Comparison of ENCODE assay signal across 19 cellular contexts in genomic region chr1:68723791-68724190, GRCh38.
DNase-seq lines count a peak whose midpoint lies in the region; ATAC-seq and TF ChIP-seq lines count a peak whose summit lies in the region.
"Had no signal": no experiment of that assay in that cellular context is flagged by ENCODE, and none has a peak within 500 bp of the region (broad histone marks: within the 10 kb centered on the region; RNA-seq: fewer than 3 reads in every experiment).

No MANE protein-coding gene starts in this region.

- CTCF ChIA-PET in MCF 10A (lab: Yijun Ruan, JAX): interaction anchor here (0.6 kb wide), 1 partner anchor 251 kb away, joined by 4 read pairs; no protein-coding TSS in a partner anchor
- CTCF ChIA-PET in Calu3 (lab: Charles Lee): interaction anchor here (0.5 to 0.6 kb wide), 2 partner anchors 197 to 747 kb away, joined by 3 to 7 read pairs; no protein-coding TSS in a partner anchor

- ATAC-seq in left ventricle myocardium superior (peak; percentile 52), heart right ventricle (no peak), HG03135 (IDR thresholded peaks at IDR 0.05; ENCODE audit: unreplicated experiment) (no peak)
- ATAC-seq: A549, HCT116 had no signal

- no peak for TF ChIP-seq POLR2A in breast epithelium (IDR thresholded peaks at IDR 0.05)

- H3K4me3 ChIP-seq in breast epithelium (no peak overlapping the region), heart right ventricle (no peak overlapping the region)
- H3K4me3 ChIP-seq: A549, GM23248 had no signal

- POLR2A ChIA-PET in MCF 10A (lab: Yijun Ruan, JAX): no interaction called here

- H3K27me3 Mint-ChIP-seq in MCF 10A (ENCODE audit: insufficient read depth, unreplicated experiment) (peaks cover 12% of the 10 kb centered on the region), Calu3 (ENCODE audit: unreplicated experiment) (no peaks in the 10 kb centered on the region)
- H3K27me3 Mint-ChIP-seq: CD4-positive, alpha-beta T cell had no signal

- H3K9me3 Mint-ChIP-seq in MCF 10A (ENCODE audit: unreplicated experiment) (no peaks in the 10 kb centered on the region), Calu3 (ENCODE audit: low read depth, unreplicated experiment) (no peaks in the 10 kb centered on the region)

- H3K4me3 Mint-ChIP-seq in MCF 10A (ENCODE audit: unreplicated experiment) (no peak overlapping the region), Calu3 (ENCODE audit: low read depth, unreplicated experiment) (no peak overlapping the region)
- H3K4me3 Mint-ChIP-seq: CD4-positive, alpha-beta T cell; HFFc6 had no signal

- TF ChIP-seq CTCF in MCF 10A (IDR thresholded peaks at IDR 0.05; ENCODE audit: unreplicated experiment) (no peak), breast epithelium (IDR thresholded peaks at IDR 0.05) (no peak), heart right ventricle (IDR thresholded peaks at IDR 0.05) (no peak), Calu3 (IDR thresholded peaks at IDR 0.05; ENCODE audit: unreplicated experiment) (no peak)

- H3K4me1 ChIP-seq in breast epithelium (no peaks in the 10 kb centered on the region), heart right ventricle (peaks cover 0 to 15% (median 0%) of the 10 kb centered on the region in 9 donors)
- H3K4me1 ChIP-seq: A549, Caco-2 had no signal

- DNase-seq in MCF 10A (ENCODE audit: unreplicated experiment) (peak; percentile 55), breast epithelium (ENCODE audit: low spot score in 2 of 2) (no peak), left ventricle myocardium superior (no peak), heart right ventricle (no peak), kidney tubule cell (ENCODE audit: low spot score) (peak; percentile 13), Calu3 (no peak)
- DNase-seq: AML-193; Caco-2; CD4-positive, alpha-beta T cell; DMS153; DMS79; GDM1; GM23248; HFFc6 had no signal

- intact Hi-C loops in MCF 10A (cut with micrococcal nuclease): no loop called here
- intact Hi-C loops in breast epithelium (cut with DNase I; ENCODE audit: low total_unique reads): no loop called here
- intact Hi-C loops in left ventricle myocardium superior (cut with micrococcal nuclease): no loop called here
- intact Hi-C loops in heart right ventricle (cut with DNase I): loop anchor here in 3 of 10 donors (2.0 to 10.0 kb wide), 3 partner anchors 99 to 101 kb away; no protein-coding TSS in a partner anchor
- intact Hi-C loops in Calu3 (cut with micrococcal nuclease; ENCODE audit: unreplicated experiment): no loop called here

- H3K27me3 ChIP-seq in breast epithelium: no peaks in the 10 kb centered on the region
- no peaks in the 10 kb centered on the region for H3K27me3 ChIP-seq in heart right ventricle

- H3K9me3 ChIP-seq in breast epithelium (no peaks in the 10 kb centered on the region), heart right ventricle (peaks cover 0 to 8% (median 0%) of the 10 kb centered on the region in 11 donors)
- H3K9me3 ChIP-seq: A549, Caco-2 had no signal

- H3K27ac ChIP-seq in breast epithelium (no peak overlapping the region), heart right ventricle (no peak overlapping the region)
- H3K27ac ChIP-seq: 22Rv1, A549, C4-2B, GM23248 had no signal

- no TSS peak for BruUV-seq in MCF 10A (replicated peaks; lab: Mats Ljungman, UMichigan)
- BruUV-seq in Calu3 (replicated peaks; lab: Mats Ljungman, UMichigan): no TSS peak

- H3K27ac Mint-ChIP-seq in MCF 10A (ENCODE audit: low read depth, unreplicated experiment): no peak overlapping the region
- no peak overlapping the region for H3K27ac Mint-ChIP-seq in Calu3 (ENCODE audit: unreplicated experiment)
- H3K27ac Mint-ChIP-seq: CD4-positive, alpha-beta T cell; HFFc6 had no signal

- 89 to 90% methylated on average over 1 of the region's 1 CpG for WGBS in heart right ventricle, 2 donors

- H3K36me3 ChIP-seq in breast epithelium (no peaks in the 10 kb centered on the region), heart right ventricle (no peaks in the 10 kb centered on the region)

- H3K4me1 Mint-ChIP-seq in MCF 10A (ENCODE audit: insufficient read depth, unreplicated experiment) (no peaks in the 10 kb centered on the region), Calu3 (ENCODE audit: low read depth, unreplicated experiment) (peaks cover 10% of the 10 kb centered on the region)

- H3K36me3 Mint-ChIP-seq in MCF 10A (ENCODE audit: insufficient read depth, unreplicated experiment) (no peaks in the 10 kb centered on the region), Calu3 (ENCODE audit: insufficient read depth, unreplicated experiment) (no peaks in the 10 kb centered on the region)

Comparison
In these comparisons a context has a peak if more than half of its experiments do, and no peak if none do; other contexts are left out.
1. DNase-seq: peak in MCF 10A (single experiment) and kidney tubule cell (single experiment); none in breast epithelium (0 of 2), left ventricle myocardium superior (single experiment), heart right ventricle (0 of 2) and Calu3 (single experiment).